22 cellular contexts compared by ENCODE assay signal in the genomic region with DNA sequence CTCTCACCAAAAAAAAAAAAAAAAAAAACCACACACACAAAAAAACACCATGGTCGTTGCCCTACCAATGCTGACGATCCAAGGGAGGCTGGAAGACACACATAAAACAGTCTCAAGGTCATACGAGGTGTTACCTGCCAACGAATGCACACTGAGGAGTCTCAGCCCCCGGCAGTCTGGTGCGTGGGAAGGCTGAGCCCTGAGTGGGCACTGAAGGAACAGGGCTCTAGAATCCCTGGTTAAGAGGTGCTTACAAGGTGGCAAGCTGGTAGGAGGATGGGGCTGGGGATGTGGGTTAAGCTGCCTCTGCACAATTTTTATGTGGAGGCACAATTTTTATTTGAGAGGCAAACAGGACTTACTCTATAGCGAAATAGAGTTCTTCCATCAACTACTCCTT.
"Had no signal": no experiment of that assay in that cellular context is flagged by ENCODE, and none has a peak within 500 bp of the region (broad histone marks: within the 10 kb centered on the region; RNA-seq: fewer than 3 reads in every experiment).

No MANE protein-coding gene starts in this region.

- H3K4me1 ChIP-seq: foreskin keratinocyte, pancreas had no signal

- H3K4me3 ChIP-seq: dorsolateral prefrontal cortex, lower lobe of right lung, pancreas, right atrium auricular region, sigmoid colon, suprapubic skin, transverse colon, vagina had no signal

- DNase-seq: central memory CD4-positive, alpha-beta T cell; dorsolateral prefrontal cortex; effector CD4-positive, alpha-beta T cell; foreskin keratinocyte; glutamatergic neuron; hypothalamus; left ventricle myocardium superior; lower lobe of right lung; natural killer cell; occipital lobe; pancreas; sigmoid colon; stimulated activated CD4-positive, alpha-beta T cell treated with anti-CD3 and anti-CD28 coated beads, Interleukin-2, amount 100 ng/mL, for 24 hours; stimulated activated CD4-positive, alpha-beta T cell treated with anti-CD3 and anti-CD28 coated beads, Interleukin-4, amount 100 ng/mL, for 4 hours; stimulated activated naive B cell treated with anti-CD40 and anti-IgM and Interleukin-4, amounts not matched to agents 10 μg/mL and 1 μg/mL and 100 μg/mL, for 72 hours; stimulated activated naive CD8-positive, alpha-beta T cell treated with anti-CD3 and anti-CD28 coated beads, Interleukin-15, amount 100 ng/mL, for 72 hours; transverse colon had no signal

- H3K36me3 ChIP-seq: lower lobe of right lung, pancreas, right atrium auricular region, sigmoid colon, transverse colon, vagina had no signal

- H3K27me3 Mint-ChIP-seq: stimulated activated naive CD8-positive, alpha-beta T cell treated with anti-CD3 and anti-CD28 coated beads, Interleukin-15, amount 100 ng/mL, for 72 hours had no signal

- ATAC-seq: esophagus mucosa; foreskin keratinocyte; left ventricle myocardium superior; lower lobe of right lung; natural killer cell; pancreas; stimulated activated naive B cell treated with anti-CD40 and anti-IgM and Interleukin-4, amounts not matched to agents 10 μg/mL and 1 μg/mL and 100 μg/mL, for 72 hours; stimulated activated naive CD8-positive, alpha-beta T cell treated with anti-CD3 and anti-CD28 coated beads, Interleukin-15, amount 100 ng/mL, for 72 hours had no signal

- H3K27ac ChIP-seq: dorsolateral prefrontal cortex, epithelial cell of prostate, foreskin keratinocyte, pancreas, right atrium auricular region, sigmoid colon, suprapubic skin had no signal

- H3K4me3 Mint-ChIP-seq: natural killer cell; stimulated activated naive B cell treated with anti-CD40 and anti-IgM and Interleukin-4, amounts not matched to agents 10 μg/mL and 1 μg/mL and 100 μg/mL, for 72 hours; stimulated activated naive CD8-positive, alpha-beta T cell treated with anti-CD3 and anti-CD28 coated beads, Interleukin-15, amount 100 ng/mL, for 72 hours had no signal

- H3K9me3 Mint-ChIP-seq: natural killer cell; stimulated activated naive B cell treated with anti-CD40 and anti-IgM and Interleukin-4, amounts not matched to agents 10 μg/mL and 1 μg/mL and 100 μg/mL, for 72 hours; stimulated activated naive CD8-positive, alpha-beta T cell treated with anti-CD3 and anti-CD28 coated beads, Interleukin-15, amount 100 ng/mL, for 72 hours had no signal

- H3K36me3 Mint-ChIP-seq: natural killer cell had no signal

- H3K9me3 ChIP-seq: lower lobe of right lung, pancreas, right atrium auricular region, sigmoid colon, suprapubic skin, transverse colon, vagina had no signal

- H3K27me3 ChIP-seq: foreskin keratinocyte, pancreas, right atrium auricular region, sigmoid colon, suprapubic skin, transverse colon, vagina had no signal

- H3K27ac Mint-ChIP-seq: natural killer cell; stimulated activated naive B cell treated with anti-CD40 and anti-IgM and Interleukin-4, amounts not matched to agents 10 μg/mL and 1 μg/mL and 100 μg/mL, for 72 hours; stimulated activated naive CD8-positive, alpha-beta T cell treated with anti-CD3 and anti-CD28 coated beads, Interleukin-15, amount 100 ng/mL, for 72 hours had no signal
